ENCODE assay signal across 12 cellular contexts in genomic region chr13:80133631-80134083, GRCh38.
DNase-seq lines count a peak whose midpoint lies in the region; ATAC-seq and TF ChIP-seq lines count a peak whose summit lies in the region.
"Had no signal": no experiment of that assay in that cellular context is flagged by ENCODE, and none has a peak within 500 bp of the region (broad histone marks: within the 10 kb centered on the region; RNA-seq: fewer than 3 reads in every experiment).

No MANE protein-coding gene starts in this region.

- H3K4me1 Mint-ChIP-seq in chondrocyte (ENCODE audit: low read depth), result peaks cover 35% of the 10 kb centered on the region
- no peaks in the 10 kb centered on the region for H3K4me1 Mint-ChIP-seq in activated naive CD8-positive, alpha-beta T cell treated with anti-CD3 and anti-CD28 coated beads, Interleukin-2, amount 50 U/mL, for 24 hours
- H3K4me1 Mint-ChIP-seq in H9, result peaks cover 38 to 41% of the 10 kb centered on the region in 2 experiments
- H3K4me1 Mint-ChIP-seq: activated naive CD8-positive, alpha-beta T cell treated with anti-CD3 and anti-CD28 coated beads for 36 hours; stimulated activated naive CD8-positive, alpha-beta T cell treated with anti-CD3 and anti-CD28 coated beads, Interleukin-15, amount 100 ng/mL, for 72 hours had no signal

- TF ChIP-seq CTCF in chondrocyte (IDR thresholded peaks at IDR 0.05) (no peak), lung (IDR thresholded peaks at IDR 0.05; ENCODE audit: control extremely low read depth, extremely low read depth) (no peak), H9 (conservative IDR thresholded peaks at IDR 0.05) (no peak)

- no peak overlapping the region for H3K23ac ChIP-seq in H9 (ENCODE audit: insufficient read length, low read depth, low read length)

- H3K4me3 Mint-ChIP-seq in chondrocyte (ENCODE audit: unreplicated experiment) (peak overlapping the region; percentile 3), H9 (no peak overlapping the region)
- H3K4me3 Mint-ChIP-seq in activated naive CD8-positive, alpha-beta T cell treated with anti-CD3 and anti-CD28 coated beads, Interleukin-2, amount 50 U/mL, for 24 hours, result no peak overlapping the region
- H3K4me3 Mint-ChIP-seq: activated naive CD8-positive, alpha-beta T cell treated with anti-CD3 and anti-CD28 coated beads for 36 hours; stimulated activated naive CD8-positive, alpha-beta T cell treated with anti-CD3 and anti-CD28 coated beads, Interleukin-15, amount 100 ng/mL, for 72 hours had no signal

- no peak overlapping the region for H3K14ac ChIP-seq in H9 (ENCODE audit: insufficient read depth, low read length)

- H2BK15ac ChIP-seq in H9 (ENCODE audit: low read depth, low read length), result no peak overlapping the region

- no peaks in the 10 kb centered on the region for H3K27me3 Mint-ChIP-seq in chondrocyte (ENCODE audit: low read depth)
- H3K27me3 Mint-ChIP-seq in activated naive CD8-positive, alpha-beta T cell treated with anti-CD3 and anti-CD28 coated beads, Interleukin-2, amount 50 U/mL, for 24 hours, result peaks cover 2% of the 10 kb centered on the region
- H3K27me3 Mint-ChIP-seq in H9 (ENCODE audit: low read depth), result no peaks in the 10 kb centered on the region
- H3K27me3 Mint-ChIP-seq: stimulated activated naive CD8-positive, alpha-beta T cell treated with anti-CD3 and anti-CD28 coated beads, Interleukin-15, amount 100 ng/mL, for 72 hours had no signal

- H3K4ac ChIP-seq in H9 (ENCODE audit: low read depth, low read length), result no peak overlapping the region

- H2AK5ac ChIP-seq in H9 (ENCODE audit: insufficient read length, low read length), result no peak overlapping the region

- no peaks in the 10 kb centered on the region for H3K23me2 ChIP-seq in H9 (ENCODE audit: insufficient read length, low read depth, low read length, poor library complexity, severe bottlenecking)

- H3K4me2 ChIP-seq in GM23248 (ENCODE audit: unreplicated experiment) (peak overlapping the region; percentile 86), H9 (ENCODE audit: insufficient read depth, insufficient read length, low read length) (no peak overlapping the region)

- no peak overlapping the region for H2BK5ac ChIP-seq in H9 (ENCODE audit: insufficient read length, low read length)

- H3K36me3 Mint-ChIP-seq in chondrocyte (ENCODE audit: low read depth) (no peaks in the 10 kb centered on the region), H9 (ENCODE audit: insufficient read depth in 1 of 3, low read depth in 3 of 3) (no peaks in the 10 kb centered on the region)
- no peaks in the 10 kb centered on the region for H3K36me3 Mint-ChIP-seq in activated naive CD8-positive, alpha-beta T cell treated with anti-CD3 and anti-CD28 coated beads, Interleukin-2, amount 50 U/mL, for 24 hours (ENCODE audit: low read depth)
- H3K36me3 Mint-ChIP-seq: activated naive CD8-positive, alpha-beta T cell treated with anti-CD3 and anti-CD28 coated beads for 36 hours had no signal

- no peaks in the 10 kb centered on the region for H3K79me1 ChIP-seq in H9 (ENCODE audit: insufficient read depth, low read depth, low read length, poor library complexity, severe bottlenecking)

- no peaks in the 10 kb centered on the region for H3K9me3 ChIP-seq in GM23248 (ENCODE audit: low read depth)
- H3K9me3 ChIP-seq in lung (ENCODE audit: control insufficient read depth in 2 of 2, insufficient read depth in 1 of 2, low read length in 1 of 2), result no peaks in the 10 kb centered on the region
- no peaks in the 10 kb centered on the region for H3K9me3 ChIP-seq in stomach smooth muscle (ENCODE audit: control insufficient read depth in 2 of 2, low read length in 2 of 2)
- no peaks in the 10 kb centered on the region for H3K9me3 ChIP-seq in H9 (ENCODE audit: control insufficient read depth, low read depth, low read length)

- peak overlapping the region; percentile 66 for H3K4me3 ChIP-seq in GM23248
- H3K4me3 ChIP-seq in lung, result no peak overlapping the region
- peak overlapping the region; percentile 0 to 17 for H3K4me3 ChIP-seq in stomach smooth muscle (ENCODE audit: low read length in 2 of 2)

- H4K20me1 ChIP-seq in GM23248 (ENCODE audit: insufficient read depth), result no peaks in the 10 kb centered on the region
- H4K20me1 ChIP-seq in H9 (ENCODE audit: control insufficient read depth, insufficient read depth, insufficient read length), result no peaks in the 10 kb centered on the region

- no peak overlapping the region for H3K56ac ChIP-seq in H9 (ENCODE audit: insufficient read length, low read depth, low read length)

- H3K36me3 ChIP-seq in GM23248 (ENCODE audit: low read depth) (no peaks in the 10 kb centered on the region), lung (ENCODE audit: control insufficient read depth in 2 of 2, insufficient read depth in 2 of 2, low read length in 2 of 2) (no peaks in the 10 kb centered on the region), stomach smooth muscle (ENCODE audit: control insufficient read depth in 2 of 2, insufficient read depth in 2 of 2, low read length in 2 of 2) (no peaks in the 10 kb centered on the region)

- H3K27ac ChIP-seq in GM23248, result no peak overlapping the region
- peak overlapping the region; percentile 72 to 81 for H3K27ac ChIP-seq in lung (ENCODE audit: low read depth in 1 of 2, low read length in 1 of 2)
- peak overlapping the region; percentile 73 for H3K27ac ChIP-seq in stomach smooth muscle (ENCODE audit: low read length)
- no peak overlapping the region for H3K27ac ChIP-seq in H9 (ENCODE audit: insufficient read length, low read depth, low read length)

- H3T11ph ChIP-seq in H9 (ENCODE audit: low read length), result no peak overlapping the region

- ATAC-seq in lung (ENCODE audit: insufficient read depth, low FRiP score), result no peak
- ATAC-seq in activated naive CD8-positive, alpha-beta T cell treated with anti-CD3 and anti-CD28 coated beads, Interleukin-2, amount 50 U/mL, for 24 hours, result no peak
- ATAC-seq: stimulated activated naive CD8-positive, alpha-beta T cell treated with anti-CD3 and anti-CD28 coated beads, Interleukin-15, amount 100 ng/mL, for 72 hours had no signal

- no peaks in the 10 kb centered on the region for H3K9me2 ChIP-seq in GM23248 (ENCODE audit: insufficient read depth)

- in situ Hi-C loops in GM23248 (cut with MboI), result no loop called here

- H2BK120ac ChIP-seq in H9 (ENCODE audit: low read depth, low read length, poor library complexity, severe bottlenecking), result no peak overlapping the region

- no peak overlapping the region for H4K8ac ChIP-seq in H9 (replicated peaks; ENCODE audit: insufficient read length, low read depth, low read length)

- H3F3A ChIP-seq in GM23248 (ENCODE audit: insufficient read depth), result peaks cover 9% of the 10 kb centered on the region; the same call in 1 of the 2 replicates

- H4K5ac ChIP-seq in H9 (ENCODE audit: insufficient read length, low read depth, low read length), result no peak overlapping the region

- no peaks in the 10 kb centered on the region for H3K9me3 Mint-ChIP-seq in chondrocyte (ENCODE audit: low read depth)
- H3K9me3 Mint-ChIP-seq in activated naive CD8-positive, alpha-beta T cell treated with anti-CD3 and anti-CD28 coated beads, Interleukin-2, amount 50 U/mL, for 24 hours, result no peaks in the 10 kb centered on the region
- no peaks in the 10 kb centered on the region for H3K9me3 Mint-ChIP-seq in H9
- H3K9me3 Mint-ChIP-seq: activated naive CD8-positive, alpha-beta T cell treated with anti-CD3 and anti-CD28 coated beads for 36 hours; stimulated activated naive CD8-positive, alpha-beta T cell treated with anti-CD3 and anti-CD28 coated beads, Interleukin-15, amount 100 ng/mL, for 72 hours had no signal

- H3K27ac Mint-ChIP-seq in chondrocyte (ENCODE audit: unreplicated experiment) (peak overlapping the region; percentile 93), H9 (peak overlapping the region in 1 of 3 experiments; percentile 42; a peak in 1 of 7 replicates)
- no peak overlapping the region for H3K27ac Mint-ChIP-seq in activated naive CD8-positive, alpha-beta T cell treated with anti-CD3 and anti-CD28 coated beads, Interleukin-2, amount 50 U/mL, for 24 hours
- H3K27ac Mint-ChIP-seq: activated naive CD8-positive, alpha-beta T cell treated with anti-CD3 and anti-CD28 coated beads for 36 hours; stimulated activated naive CD8-positive, alpha-beta T cell treated with anti-CD3 and anti-CD28 coated beads, Interleukin-15, amount 100 ng/mL, for 72 hours had no signal

- no peak overlapping the region for H3K18ac ChIP-seq in H9 (ENCODE audit: insufficient read length, low read depth, low read length)

- WGBS in GM23248 (ENCODE audit: low coverage in 1 of 2, low lambda C conversion rate in 2 of 2, missing lambda C conversion rate in 2 of 2), 2 experiments, result 15 to 23% methylated on average over 4 of the region's 4 CpGs
- WGBS in lung, 2 donors, result 28 to 52% methylated on average over 4 of the region's 4 CpGs
- WGBS in H9 (ENCODE audit: extremely low coverage, insufficient read length, low lambda C conversion rate), result no CpG with 5 or more reads among the region's 4 CpGs

- H3K27me3 ChIP-seq in GM23248 (replicated peaks; ENCODE audit: insufficient read depth) (no peaks in the 10 kb centered on the region), lung (ENCODE audit: control insufficient read depth, insufficient read depth) (no peaks in the 10 kb centered on the region), stomach smooth muscle (ENCODE audit: control insufficient read depth in 1 of 2, insufficient read depth in 2 of 2, low read length in 2 of 2) (no peaks in the 10 kb centered on the region), H9 (ENCODE audit: insufficient read depth, low read length) (no peaks in the 10 kb centered on the region)

- H4K91ac ChIP-seq in H9 (ENCODE audit: insufficient read length, low read depth, low read length), result no peak overlapping the region

- H2AFZ ChIP-seq in GM23248, result peak overlapping the region; percentile 93
- H2AFZ ChIP-seq in H9 (ENCODE audit: low read length), result no peak overlapping the region

- H2BK20ac ChIP-seq in H9 (ENCODE audit: low read depth, low read length, poor library complexity, severe bottlenecking), result no peak overlapping the region

- DNase-seq in GM23248, result peak; percentile 14
- no peak for DNase-seq in chondrocyte (ENCODE audit: low spot score)
- no peak for DNase-seq in lung (ENCODE audit: low spot score)
- DNase-seq in NK-92 treated with Interleukin-12 subunit alpha and Interleukin-12 subunit beta, amount 100 ng/mL, for 24 hours (lab: John Stamatoyannopoulos, UW), result no peak
- DNase-seq in activated naive CD8-positive, alpha-beta T cell treated with anti-CD3 and anti-CD28 coated beads, Interleukin-2, amount 50 U/mL, for 24 hours, result no peak
- no peak for DNase-seq in H9
- DNase-seq in NCI-H524 (lab: John Stamatoyannopoulos, UW), result no peak
- DNase-seq: activated CD4-positive, CD25-positive, alpha-beta regulatory T cell; activated naive CD8-positive, alpha-beta T cell treated with anti-CD3 and anti-CD28 coated beads for 36 hours; KBM-7; stimulated activated naive CD8-positive, alpha-beta T cell treated with anti-CD3 and anti-CD28 coated beads, Interleukin-15, amount 100 ng/mL, for 72 hours had no signal

- H3K9ac ChIP-seq in GM23248, result peak overlapping the region; percentile 61
- H3K9ac ChIP-seq in stomach smooth muscle (ENCODE audit: low read length in 2 of 2), result peak overlapping the region in 1 of 2 donors; percentile 24
- H3K9ac ChIP-seq in H9 (ENCODE audit: extremely low read depth, insufficient read length, low read length), result no peak overlapping the region

- H3K79me2 ChIP-seq in GM23248 (ENCODE audit: insufficient read depth) (no peaks in the 10 kb centered on the region), H9 (ENCODE audit: insufficient read depth, low read length) (no peaks in the 10 kb centered on the region)

- H2BK12ac ChIP-seq in H9 (ENCODE audit: insufficient read length, low read depth, low read length), result no peak overlapping the region

- H3K4me1 ChIP-seq in GM23248 (ENCODE audit: insufficient read depth) (peaks cover 27% of the 10 kb centered on the region), lung (ENCODE audit: control insufficient read depth in 2 of 2, insufficient read depth in 2 of 2, low read length in 2 of 2) (peaks cover 0 to 8% of the 10 kb centered on the region in 2 donors), stomach smooth muscle (ENCODE audit: control insufficient read depth, insufficient read depth, low read length) (peaks cover 11% of the 10 kb centered on the region), H9 (ENCODE audit: insufficient read depth, low read length) (peaks cover 14% of the 10 kb centered on the region; the same call in 1 of the 2 replicates)

Comparison
In these comparisons a context has a peak if more than half of its experiments do, and no peak if none do; other contexts are left out.
1. H3K27ac ChIP-seq: peak in lung (2 of 2) and stomach smooth muscle (single experiment); none in GM23248 (single experiment) and H9 (single experiment).